1 cellular context compared by ENCODE assay signal in the genomic region with DNA sequence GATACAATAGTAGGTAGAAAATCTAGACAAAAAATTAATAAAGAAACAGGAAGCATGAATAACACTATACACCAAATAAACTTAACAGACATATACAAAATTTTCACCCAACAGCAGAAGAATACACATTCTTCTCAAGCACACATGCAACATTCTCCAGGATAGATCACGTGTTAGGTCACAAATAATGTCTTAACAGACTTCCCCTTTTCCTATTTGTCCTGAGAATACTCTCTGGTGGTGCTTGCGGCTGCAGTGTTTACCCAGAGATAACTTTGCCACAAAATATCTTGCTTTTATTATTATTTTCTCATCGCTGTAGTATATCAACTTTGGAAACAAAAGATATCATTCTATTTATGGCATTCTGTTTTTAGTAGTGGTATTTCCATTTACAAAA.
TF ChIP-seq lines count a peak whose summit lies in the region.

No MANE protein-coding gene starts in this region.

TF ChIP-seq in K562, 482 proteins besides CTCF, POLR2A, EP300 and RAD21 (continued from another document):
- TF ChIP-seq ZNF3 (CRISPR knock-in tag; IDR thresholded peaks at IDR 0.05): no peak
- no peak for TF ChIP-seq XRCC4 (IDR thresholded peaks at IDR 0.05; ENCODE audit: extremely low read depth, insufficient read depth, insufficient read length)
- TF ChIP-seq MCM3 (IDR thresholded peaks at IDR 0.05): no peak
